Comparison of ENCODE assay signal across 8 cellular contexts in the genomic region with DNA sequence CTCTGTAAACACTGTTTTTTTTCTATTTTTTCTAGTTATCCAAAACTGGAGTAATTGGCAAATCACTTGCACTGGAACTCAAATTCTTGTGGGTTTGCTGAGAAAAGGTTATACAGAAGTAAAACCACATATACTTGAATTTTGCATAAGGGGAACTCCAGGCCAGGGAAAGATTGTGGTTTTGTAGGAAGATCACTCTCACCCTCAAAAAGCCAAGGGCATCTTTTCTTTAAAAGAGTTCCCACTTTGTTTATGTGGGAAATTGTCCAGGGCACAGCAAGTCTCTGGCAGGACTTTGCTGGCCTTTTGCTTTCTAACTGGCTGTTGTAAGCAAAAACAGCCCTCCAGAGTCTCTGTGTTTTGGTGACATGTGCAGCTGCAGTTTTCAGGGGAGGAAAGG.
DNase-seq lines count a peak whose midpoint lies in the region; ATAC-seq and TF ChIP-seq lines count a peak whose summit lies in the region.

No MANE protein-coding gene starts in this region.

- no peak overlapping the region for H3K9ac ChIP-seq in mammary epithelial cell (ENCODE audit: insufficient read depth, low read length)

- DNase-seq in EL: peak; percentile 88
- peak; percentile 76 for DNase-seq in mammary epithelial cell
- DNase-seq in non-pigmented ciliary epithelial cell (ENCODE audit: low read depth): peak; percentile 86
- no peak for DNase-seq in GDM1 (lab: John Stamatoyannopoulos, UW)
- DNase-seq in SHP77 (lab: John Stamatoyannopoulos, UW): no peak
- no peak for DNase-seq in GM19238 (ENCODE audit: insufficient read length, low spot score)

- H3K4me2 ChIP-seq in mammary epithelial cell (ENCODE audit: insufficient read depth, low read depth, low read length): no peak overlapping the region

- no TSS peak for BruUV-seq in mammary epithelial cell (replicated peaks; lab: Mats Ljungman, UMichigan)

- H2AFZ ChIP-seq in mammary epithelial cell (ENCODE audit: low read depth, low read length): no peak overlapping the region

- H3K27ac ChIP-seq in mammary epithelial cell (ENCODE audit: insufficient read depth, low read depth, low read length): no peak overlapping the region

- intact Hi-C loops in mammary epithelial cell (cut with micrococcal nuclease): no loop called here

- CTCF ChIA-PET in mammary epithelial cell (lab: Charles Lee; ENCODE audit: low non-redundant PET): no interaction called here

- in situ Hi-C loops in mammary epithelial cell (cut with MboI; ENCODE audit: low sequenced_read_pairs in 2 of 2): no loop called here

- no peaks in the 10 kb centered on the region for H3K36me3 ChIP-seq in mammary epithelial cell (ENCODE audit: insufficient read depth, low read length)

- peak; percentile 79 for ATAC-seq in GM21423 (IDR thresholded peaks at IDR 0.05; ENCODE audit: unreplicated experiment)
- ATAC-seq in HG03571 (IDR thresholded peaks at IDR 0.05; ENCODE audit: unreplicated experiment): peak; percentile 66

- H3K27me3 ChIP-seq in mammary epithelial cell (ENCODE audit: insufficient read depth, low read length): no peaks in the 10 kb centered on the region

- H3K4me1 ChIP-seq in mammary epithelial cell (ENCODE audit: insufficient read depth, low read length): no peaks in the 10 kb centered on the region

- H3K4me3 ChIP-seq in mammary epithelial cell (replicated peaks in 1 of 3; ENCODE audit: insufficient read depth in 1 of 3, low read depth in 2 of 3, low read length in 3 of 3): no peak overlapping the region

- H3K79me2 ChIP-seq in mammary epithelial cell (ENCODE audit: insufficient read depth, low read length): no peaks in the 10 kb centered on the region

- no peaks in the 10 kb centered on the region for H4K20me1 ChIP-seq in mammary epithelial cell (ENCODE audit: insufficient read depth, low read length)

- TF ChIP-seq CTCF in mammary epithelial cell (conservative IDR thresholded peaks at IDR 0.05 in 1 of 2, IDR thresholded peaks at IDR 0.05 in 1 of 2; ENCODE audit: extremely low read depth in 1 of 2, insufficient read depth in 1 of 2, low read depth in 1 of 2, low read length in 2 of 2): no peak

- H3K9me3 ChIP-seq in mammary epithelial cell (replicated peaks; ENCODE audit: insufficient read depth, low read length): no peaks in the 10 kb centered on the region

- dilution Hi-C loops in mammary epithelial cell (cut with HindIII; ENCODE audit: low sequenced_read_pairs): no loop called here

Comparison
In these comparisons a context has a peak if more than half of its experiments do, and no peak if none do; other contexts are left out.
1. DNase-seq: peak in EL (single experiment), mammary epithelial cell (single experiment) and non-pigmented ciliary epithelial cell (single experiment); none in GDM1 (single experiment), SHP77 (0 of 2) and GM19238 (single experiment).